ENCODE assay signal across 28 cellular contexts in genomic region chr12:88736031-88736430, GRCh38.
"Had no signal": no experiment of that assay in that cellular context is flagged by ENCODE, and none has a peak within 500 bp of the region (broad histone marks: within the 10 kb centered on the region; RNA-seq: fewer than 3 reads in every experiment).

No MANE protein-coding gene starts in this region.

- H3K4me3 ChIP-seq: colonic mucosa, coronary artery, dorsolateral prefrontal cortex, esophagus muscularis mucosa, esophagus squamous epithelium, gastrocnemius medialis, gastroesophageal sphincter, heart left ventricle, heart right ventricle had no signal

- DNase-seq: colonic mucosa; cortex of kidney; dermis blood vessel endothelial cell; dorsolateral prefrontal cortex; effector CD4-positive, alpha-beta T cell; effector CD8-positive, alpha-beta T cell; effector memory CD4-positive, alpha-beta T cell; effector memory CD8-positive, alpha-beta T cell; endodermal cell; erythroblast; esophagus squamous epithelium; foreskin fibroblast; foreskin keratinocyte; foreskin melanocyte; gastrocnemius medialis; glutamatergic neuron; head of caudate nucleus; heart left ventricle; heart right ventricle had no signal

- H3K27ac ChIP-seq: colonic mucosa, coronary artery, dorsolateral prefrontal cortex, epithelial cell of prostate, esophagus muscularis mucosa, esophagus squamous epithelium, foreskin keratinocyte, gastrocnemius medialis, gastroesophageal sphincter, heart left ventricle, heart right ventricle had no signal

- H3K36me3 ChIP-seq: colonic mucosa, esophagus muscularis mucosa, esophagus squamous epithelium, gastrocnemius medialis, gastroesophageal sphincter, heart left ventricle, heart right ventricle had no signal

- H3K4me1 ChIP-seq: colonic mucosa, esophagus muscularis mucosa, foreskin keratinocyte, gastrocnemius medialis, gastroesophageal sphincter, heart left ventricle, heart right ventricle had no signal

- H3K27me3 ChIP-seq: colonic mucosa, esophagus muscularis mucosa, esophagus squamous epithelium, foreskin keratinocyte, gastrocnemius medialis, gastroesophageal sphincter, heart left ventricle, heart right ventricle had no signal

- ATAC-seq: effector memory CD8-positive, alpha-beta T cell; esophagus mucosa; foreskin keratinocyte; gastrocnemius medialis; gastroesophageal sphincter; heart left ventricle; heart right ventricle had no signal

- FAIRE-seq: colon, endometrium, endothelial cell of umbilical vein, frontal cortex had no signal

- H3K9me3 ChIP-seq: colonic mucosa, esophagus muscularis mucosa, esophagus squamous epithelium, gastrocnemius medialis, gastroesophageal sphincter, heart left ventricle, heart right ventricle had no signal
